1 cellular context compared by ENCODE assay signal in the genomic region with DNA sequence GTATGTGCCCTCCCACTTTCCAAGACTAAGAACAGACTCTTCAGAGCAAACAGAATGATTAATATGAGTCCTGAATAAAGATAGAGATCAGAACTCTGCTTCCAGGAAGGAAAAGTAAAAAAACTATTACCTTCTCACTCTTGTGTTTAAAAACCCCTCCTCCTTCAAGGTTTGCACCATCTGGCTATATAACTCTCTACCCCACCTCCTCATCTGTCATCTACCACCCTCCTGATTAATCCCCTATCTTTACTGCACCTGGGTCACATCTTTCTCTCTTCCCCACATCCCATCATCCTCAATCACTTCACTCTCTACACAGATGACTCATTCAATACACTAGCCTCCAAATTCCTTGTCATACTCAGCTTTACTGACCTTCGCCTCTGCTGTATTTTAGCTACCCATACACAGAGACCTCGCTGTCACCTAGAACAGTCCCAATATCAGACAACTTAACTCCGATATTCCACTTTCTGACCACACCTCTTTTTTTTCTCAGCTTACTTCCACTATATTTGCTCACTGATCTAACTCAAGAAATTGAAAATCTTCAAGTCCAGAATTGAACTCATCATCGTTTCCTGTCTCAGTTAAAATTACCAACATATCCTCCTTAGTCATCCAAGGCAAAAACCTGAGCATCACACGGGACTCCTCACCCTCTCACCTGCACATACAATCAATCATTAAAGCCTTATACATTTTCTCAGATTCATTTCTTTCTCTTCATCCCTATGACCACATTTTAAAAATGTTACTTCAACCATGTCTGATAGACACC.
TF ChIP-seq lines count a peak whose summit lies in the region.

No MANE protein-coding gene starts in this region.

TF ChIP-seq in HEK293, 187 proteins besides CTCF, POLR2A, EP300 and RAD21 (continued from another document):
- TF ChIP-seq ZFP37 (tag by site-specific recombination; IDR thresholded peaks at IDR 0.05), result peak; percentile 75
TF ChIP-seq in HEK293: peak in this region for 28.
